Comparison of ENCODE assay signal across 8 cellular contexts in genomic region chr21:32772281-32773047, GRCh38. TPM values are rescaled to one million over a fixed set of nuclear protein-coding genes. Genes with fewer than 3 reads are reported as not detected.
DNase-seq lines count a peak whose midpoint lies in the region; ATAC-seq and TF ChIP-seq lines count a peak whose summit lies in the region.

No MANE protein-coding gene starts in this region.

- ATAC-seq in GM18498 (IDR thresholded peaks at IDR 0.05; ENCODE audit: unreplicated experiment) (no peak), GM19328 (IDR thresholded peaks at IDR 0.05; ENCODE audit: unreplicated experiment) (no peak)

- H3K9me3 ChIP-seq in Peyer's patch (no peaks in the 10 kb centered on the region), left ventricle myocardium inferior (replicated peaks) (no peaks in the 10 kb centered on the region)

- H3K4me3 ChIP-seq in Peyer's patch (peak overlapping the region; percentile 45 to 87 (median 78)), left ventricle myocardium inferior (peak overlapping the region; percentile 86), skeletal muscle cell (ENCODE audit: low read depth, low read length) (peak overlapping the region; percentile 93)

- peak overlapping the region; percentile 99 for H3K27ac Mint-ChIP-seq in activated naive CD4-positive, alpha-beta T cell treated with anti-CD3 and anti-CD28 coated beads for 36 hours

- peak; percentile 24 for DNase-seq in GM19238 (ENCODE audit: insufficient read length, low spot score)
- peak; percentile 29 to 75 (median 58) for DNase-seq in Peyer's patch
- DNase-seq in activated naive CD4-positive, alpha-beta T cell treated with anti-CD3 and anti-CD28 coated beads for 36 hours: peak; percentile 85
- DNase-seq in left ventricle myocardium inferior: no peak
- DNase-seq in skeletal muscle cell (ENCODE audit: low read depth): no peak

- TF ChIP-seq POLR2A in Peyer's patch (IDR thresholded peaks at IDR 0.05): no peak

- H3K27me3 Mint-ChIP-seq in activated naive CD4-positive, alpha-beta T cell treated with anti-CD3 and anti-CD28 coated beads for 36 hours (ENCODE audit: low read depth): no peaks in the 10 kb centered on the region

- H3K27ac ChIP-seq in 22Rv1 (peak overlapping the region; percentile 94), Peyer's patch (peak overlapping the region; percentile 70 to 93 (median 90)), left ventricle myocardium inferior (replicated peaks) (peak overlapping the region; percentile 96)

- H3K27me3 ChIP-seq in Peyer's patch (no peaks in the 10 kb centered on the region), left ventricle myocardium inferior (ENCODE audit: low read depth) (no peaks in the 10 kb centered on the region)

- TF ChIP-seq CTCF in 22Rv1 (IDR thresholded peaks at IDR 0.05): no peak
- no peak for TF ChIP-seq CTCF in Peyer's patch (IDR thresholded peaks at IDR 0.05)
- no peak for TF ChIP-seq CTCF in left ventricle myocardium inferior (IDR thresholded peaks at IDR 0.05; ENCODE audit: borderline replicate concordance)

- peak overlapping the region; percentile 94 for H3K4me3 Mint-ChIP-seq in activated naive CD4-positive, alpha-beta T cell treated with anti-CD3 and anti-CD28 coated beads for 36 hours

- peaks cover 27% of the 10 kb centered on the region for H3K36me3 Mint-ChIP-seq in activated naive CD4-positive, alpha-beta T cell treated with anti-CD3 and anti-CD28 coated beads for 36 hours (ENCODE audit: low read depth)

- intact Hi-C loops in activated naive CD4-positive, alpha-beta T cell treated with anti-CD3 and anti-CD28 coated beads for 36 hours (cut with micrococcal nuclease): loop anchor here (1.0 to 5.0 kb wide), 13 partner anchors 34 to 1040 kb away; partner anchors contain the start of genes CFAP298, ITSN1, MIS18A and SCAF4
- intact Hi-C loops in left ventricle myocardium inferior (cut with micrococcal nuclease): no loop called here

- CTCF ChIA-PET in activated naive CD4-positive, alpha-beta T cell treated with anti-CD3 and anti-CD28 coated beads for 36 hours (lab: Charles Lee): interaction anchor here (1.5 to 2.5 kb wide), 3 partner anchors 19 to 54 kb away, joined by 4 to 11 read pairs (median 5); no protein-coding TSS in a partner anchor

- H3K4me1 ChIP-seq in Peyer's patch (peaks cover 0 to 28% (median 4%) of the 10 kb centered on the region in 4 donors), left ventricle myocardium inferior (peaks cover 48% of the 10 kb centered on the region)

- no peaks in the 10 kb centered on the region for H3K9me3 Mint-ChIP-seq in activated naive CD4-positive, alpha-beta T cell treated with anti-CD3 and anti-CD28 coated beads for 36 hours

- H3K36me3 ChIP-seq in Peyer's patch: peaks cover 0 to 8% (median 0%) of the 10 kb centered on the region in 3 donors
- peaks cover 11% of the 10 kb centered on the region for H3K36me3 ChIP-seq in left ventricle myocardium inferior

- H3K4me1 Mint-ChIP-seq in activated naive CD4-positive, alpha-beta T cell treated with anti-CD3 and anti-CD28 coated beads for 36 hours (ENCODE audit: low read depth): peaks cover 44% of the 10 kb centered on the region

RNA-seq across cellular contexts. Expression of gene PAXBP1, which starts 0.9 kb away (rescaled TPM):
- total RNA-seq in Peyer's patch (100 to 1,000 TPM in 1 of 4 donors, 10 to 100 TPM in 3; 49.7 to 139 (median 76.5) TPM), left ventricle myocardium inferior (10.7 TPM)
- 10 to 100 TPM; 44.5 to 44.8 TPM for total RNA-seq in activated naive CD4-positive, alpha-beta T cell treated with anti-CD3 and anti-CD28 coated beads for 36 hours

RNA-seq across cellular contexts. Expression of gene SYNJ1, which starts 44.7 kb away (rescaled TPM):
- total RNA-seq in Peyer's patch (10 to 100 TPM; 13.5 to 45.4 (median 16.1) TPM), left ventricle myocardium inferior (12.3 TPM)
- 10 to 100 TPM in 1 of 2 experiments, 1 to 10 TPM in 1; 7.4 to 10.9 TPM for total RNA-seq in activated naive CD4-positive, alpha-beta T cell treated with anti-CD3 and anti-CD28 coated beads for 36 hours

Comparison
In these comparisons a context has a peak if more than half of its experiments do, and no peak if none do; other contexts are left out.
1. DNase-seq: peak in GM19238 (single experiment), Peyer's patch (3 of 3) and activated naive CD4-positive, alpha-beta T cell treated with anti-CD3 and anti-CD28 coated beads for 36 hours (single experiment); none in left ventricle myocardium inferior (single experiment) and skeletal muscle cell (single experiment).
2. Peak in every context shown above with its lines, with median percentiles within 50 percentile points of each other: H3K27ac ChIP-seq and H3K4me3 ChIP-seq.